8 cellular contexts compared by ENCODE assay signal in the genomic region with DNA sequence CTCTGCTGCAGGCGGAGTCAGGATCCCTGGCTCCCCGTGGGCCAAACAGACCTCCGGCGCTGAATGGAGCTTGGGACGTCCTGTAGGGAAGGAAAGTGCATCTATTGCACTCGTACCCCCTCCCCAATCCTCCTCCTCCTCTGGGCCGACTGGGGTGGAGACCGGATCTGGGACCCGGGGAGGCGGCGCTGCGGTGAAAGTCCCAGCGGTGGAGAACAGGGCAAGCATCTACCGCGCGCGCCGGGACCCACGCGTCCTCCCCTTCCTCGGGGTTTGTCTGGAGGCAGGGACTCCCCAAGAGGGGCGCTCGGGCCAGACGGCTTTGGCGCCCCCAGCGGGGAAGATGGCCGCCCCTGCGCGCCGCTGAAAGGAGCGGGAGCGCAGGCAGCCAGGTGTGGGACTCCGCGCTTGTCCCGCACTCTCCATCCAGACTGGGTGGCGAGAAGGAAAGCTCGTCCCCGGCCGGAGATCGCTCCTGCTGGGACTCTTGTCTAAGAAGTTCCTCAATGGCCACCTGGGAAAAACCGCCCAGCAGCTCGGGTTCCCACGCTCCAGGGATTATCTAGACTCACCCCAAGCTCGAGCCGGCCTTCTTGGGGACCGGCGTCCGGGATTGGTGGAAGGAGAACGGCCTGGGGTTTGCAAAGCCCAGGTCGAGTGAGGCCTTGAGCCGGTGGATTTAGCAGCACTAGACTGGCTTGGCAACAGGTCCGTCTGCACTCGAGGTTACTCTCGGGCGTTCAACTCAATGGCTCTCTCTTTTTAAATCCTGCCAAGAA. TPM values are rescaled to one million over a fixed set of nuclear protein-coding genes. Genes with fewer than 3 reads are reported as not detected.
DNase-seq lines count a peak whose midpoint lies in the region; ATAC-seq and TF ChIP-seq lines count a peak whose summit lies in the region.

No MANE protein-coding gene starts in this region.

- TF ChIP-seq CTCF in heart right ventricle (IDR thresholded peaks at IDR 0.05) (peak in 8 of 9 donors; percentile 30 to 68 (median 51)), parathyroid adenoma (IDR thresholded peaks at IDR 0.05) (peak; percentile 18)

- intact Hi-C loops in heart right ventricle (cut with DNase I): loop anchor here in 1 of 10 donors (5.0 kb wide), 1 partner anchor 33 kb away; no protein-coding TSS in a partner anchor

- H3K9ac ChIP-seq in parathyroid adenoma: no peak overlapping the region

- WGBS in heart right ventricle, 2 donors: 0 to 1% methylated on average over 47 to 55 of the region's 55 CpGs

- H3K9me3 ChIP-seq in heart right ventricle (no peaks in the 10 kb centered on the region), parathyroid adenoma (ENCODE audit: control insufficient read depth, low read length) (no peaks in the 10 kb centered on the region)

- peaks cover 38% of the 10 kb centered on the region for H3K27me3 Mint-ChIP-seq in activated naive CD8-positive, alpha-beta T cell treated with anti-CD3 and anti-CD28 coated beads, Interleukin-2, amount 50 U/mL, for 24 hours

- peak overlapping the region; percentile 81 for H3K4me2 ChIP-seq in parathyroid adenoma (ENCODE audit: low read length)

- H3K79me2 ChIP-seq in parathyroid adenoma: no peaks in the 10 kb centered on the region

- H3K4me3 Mint-ChIP-seq in activated naive CD8-positive, alpha-beta T cell treated with anti-CD3 and anti-CD28 coated beads, Interleukin-2, amount 50 U/mL, for 24 hours: peak overlapping the region; percentile 82

- H3K27me3 ChIP-seq in H7 (ENCODE audit: control insufficient read depth, insufficient read depth, low read length): no peaks in the 10 kb centered on the region
- H3K27me3 ChIP-seq in heart right ventricle: peaks cover 0 to 11% (median 0%) of the 10 kb centered on the region in 7 donors
- no peaks in the 10 kb centered on the region for H3K27me3 ChIP-seq in parathyroid adenoma (ENCODE audit: control insufficient read depth, insufficient read depth, low read length)

- H3K4me3 ChIP-seq in H7 (ENCODE audit: insufficient read depth, low read depth, low read length) (peak overlapping the region; percentile 97), heart right ventricle (peak overlapping the region; percentile 44 to 86 (median 73)), parathyroid adenoma (ENCODE audit: low read depth, low read length) (peak overlapping the region; percentile 56)

- H2AFZ ChIP-seq in parathyroid adenoma: peak overlapping the region; percentile 69

- H3K27ac ChIP-seq in heart right ventricle: peak overlapping the region; percentile 2 to 95 (median 86)
- peak overlapping the region; percentile 81 for H3K27ac ChIP-seq in parathyroid adenoma

- H3K36me3 Mint-ChIP-seq in activated naive CD8-positive, alpha-beta T cell treated with anti-CD3 and anti-CD28 coated beads, Interleukin-2, amount 50 U/mL, for 24 hours (ENCODE audit: low read depth): no peaks in the 10 kb centered on the region

- DNase-seq in EH (ENCODE audit: low read depth): peak; percentile 35
- peak; percentile 89 for DNase-seq in H7
- DNase-seq in NCI-H526 treated with DMSO at 0.1 percent for 48 hours (lab: John Stamatoyannopoulos, UW): peak; percentile 56
- DNase-seq in activated naive CD8-positive, alpha-beta T cell treated with anti-CD3 and anti-CD28 coated beads, Interleukin-2, amount 50 U/mL, for 24 hours: peak; percentile 55
- DNase-seq in heart right ventricle: peak; percentile 53 to 56

- H3K36me3 ChIP-seq in H7 (replicated peaks; ENCODE audit: control insufficient read depth, insufficient read depth, low read length) (peaks cover 13% of the 10 kb centered on the region), heart right ventricle (no peaks in the 10 kb centered on the region), parathyroid adenoma (ENCODE audit: control insufficient read depth, insufficient read depth, low read length) (no peaks in the 10 kb centered on the region)

- H3K4me1 Mint-ChIP-seq in activated naive CD8-positive, alpha-beta T cell treated with anti-CD3 and anti-CD28 coated beads, Interleukin-2, amount 50 U/mL, for 24 hours: peaks cover 27% of the 10 kb centered on the region

- peak overlapping the region; percentile 68 for H3K27ac Mint-ChIP-seq in activated naive CD8-positive, alpha-beta T cell treated with anti-CD3 and anti-CD28 coated beads, Interleukin-2, amount 50 U/mL, for 24 hours

- H3K9me3 Mint-ChIP-seq in activated naive CD8-positive, alpha-beta T cell treated with anti-CD3 and anti-CD28 coated beads, Interleukin-2, amount 50 U/mL, for 24 hours: no peaks in the 10 kb centered on the region

- ATAC-seq in activated naive CD8-positive, alpha-beta T cell treated with anti-CD3 and anti-CD28 coated beads, Interleukin-2, amount 50 U/mL, for 24 hours: peak; percentile 46
- ATAC-seq in heart right ventricle (peak; percentile 31 to 59 (median 48)), GM19455 (IDR thresholded peaks at IDR 0.05; ENCODE audit: unreplicated experiment) (no peak), HG03571 (IDR thresholded peaks at IDR 0.05; ENCODE audit: unreplicated experiment) (no peak)

- H3K4me1 ChIP-seq in heart right ventricle: peaks cover 12 to 65% (median 50%) of the 10 kb centered on the region in 9 donors
- peaks cover 18% of the 10 kb centered on the region for H3K4me1 ChIP-seq in parathyroid adenoma

RNA-seq across cellular contexts. Expression of a gene that starts 0.7 kb away (rescaled TPM):
- total RNA-seq in H7 (2014; rRNA removed; shearing (Covaris generic)): 176 and 225 TPM in 2 replicates
- 10 to 100 TPM; 15.1 to 37.0 (median 23.5) TPM for total RNA-seq in heart right ventricle
- 10 to 100 TPM; 12.2 to 31.6 TPM for polyA plus RNA-seq in heart right ventricle

RNA-seq across cellular contexts. Expression of a gene that starts 12.0 kb away (rescaled TPM):
- total RNA-seq in H7 (2014; rRNA removed; shearing (Covaris generic)): 99.2 and 115 TPM in 2 replicates
- 10 to 100 TPM; 16.4 to 37.4 (median 25.4) TPM for total RNA-seq in heart right ventricle
- polyA plus RNA-seq in heart right ventricle: 10 to 100 TPM; 13.8 to 35.2 TPM

RNA-seq across cellular contexts. Expression of a gene that starts 36.1 kb away (rescaled TPM):
- 103 and 119 TPM in 2 replicates for total RNA-seq in H7 (2014; rRNA removed; shearing (Covaris generic))
- total RNA-seq in heart right ventricle: 1 to 10 TPM; 3.7 to 8.6 (median 6.2) TPM
- 1 to 10 TPM; 2.1 to 8.8 TPM for polyA plus RNA-seq in heart right ventricle

RNA-seq across cellular contexts. Expression of a gene that starts 36.4 kb away (rescaled TPM):
- total RNA-seq in H7 (2014; rRNA removed; shearing (Covaris generic)): 263 and 296 TPM in 2 replicates
- 100 to 1,000 TPM in 9 of 10 donors, 10 to 100 TPM in 1; 98.9 to 142 (median 109) TPM for total RNA-seq in heart right ventricle
- 100 to 1,000 TPM in 1 of 2 donors, 10 to 100 TPM in 1; 80.7 to 273 TPM for polyA plus RNA-seq in heart right ventricle

Comparison
In these comparisons a context has a peak if more than half of its experiments do, and no peak if none do; other contexts are left out.
1. DNase-seq: peak in every context shown above with its lines; median percentile 89 in H7; 56 in NCI-H526 treated with DMSO at 0.1 percent for 48 hours; 55 in activated naive CD8-positive, alpha-beta T cell treated with anti-CD3 and anti-CD28 coated beads, Interleukin-2, amount 50 U/mL, for 24 hours; 54 in heart right ventricle; 35 in EH.
2. ATAC-seq: peak in activated naive CD8-positive, alpha-beta T cell treated with anti-CD3 and anti-CD28 coated beads, Interleukin-2, amount 50 U/mL, for 24 hours (single experiment) and heart right ventricle (8 of 8); none in GM19455 (single experiment) and HG03571 (single experiment).
3. RNA of a gene that starts 36.1 kb away (total RNA-seq): 103 to 119 TPM in H7; 3.7 to 8.6 TPM in heart right ventricle; every median in the first group is over 10 times any median in the second.
4. Peak in every context shown above with its lines, with median percentiles within 50 percentile points of each other: H3K4me3 ChIP-seq.